ENCODE assay signal across 1 cellular context in the genomic region with DNA sequence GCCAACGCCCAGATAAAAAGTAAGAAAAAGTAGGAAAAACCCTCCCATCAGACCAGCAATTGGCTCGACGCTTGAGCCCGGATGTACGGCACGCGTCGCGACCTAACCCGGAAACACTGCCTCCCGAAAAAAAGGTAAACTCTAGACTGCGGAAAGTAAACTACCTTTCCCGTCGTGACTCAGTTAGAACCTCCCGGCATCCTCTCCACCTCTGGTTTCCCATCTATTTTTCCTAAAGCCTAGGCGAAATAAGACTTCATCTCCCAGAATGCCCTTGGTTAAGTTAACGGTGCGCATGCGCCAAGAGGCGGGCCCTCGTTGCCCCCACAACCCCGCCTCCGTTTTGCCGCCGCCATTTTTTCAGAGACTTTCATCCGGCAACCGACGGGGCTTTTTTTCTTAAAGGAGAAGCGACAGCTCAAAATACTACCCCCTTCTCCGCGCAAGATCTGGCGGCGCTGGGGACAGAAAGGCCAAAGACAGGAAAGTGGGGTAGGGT.
TF ChIP-seq lines count a peak whose summit lies in the region.

No MANE protein-coding gene starts in this region.

TF ChIP-seq in HepG2, 621 proteins besides CTCF, POLR2A, EP300 and RAD21 (continued from another document and continues in another):
- TF ChIP-seq ZNF607 (CRISPR knock-in tag; IDR thresholded peaks at IDR 0.05; ENCODE audit: borderline replicate concordance) = peak; percentile 18; the same call in 1 of the 2 replicates
- TF ChIP-seq TAF15 (IDR thresholded peaks at IDR 0.05; ENCODE audit: low read depth, low read length, poor library complexity, severe bottlenecking) = no peak
- 0 out of 2 replicates have a peak, but pooled peaks have one; percentile 42 for TF ChIP-seq SIX4 (CRISPR knock-in tag; IDR thresholded peaks at IDR 0.05)
- TF ChIP-seq, protein P1, sequence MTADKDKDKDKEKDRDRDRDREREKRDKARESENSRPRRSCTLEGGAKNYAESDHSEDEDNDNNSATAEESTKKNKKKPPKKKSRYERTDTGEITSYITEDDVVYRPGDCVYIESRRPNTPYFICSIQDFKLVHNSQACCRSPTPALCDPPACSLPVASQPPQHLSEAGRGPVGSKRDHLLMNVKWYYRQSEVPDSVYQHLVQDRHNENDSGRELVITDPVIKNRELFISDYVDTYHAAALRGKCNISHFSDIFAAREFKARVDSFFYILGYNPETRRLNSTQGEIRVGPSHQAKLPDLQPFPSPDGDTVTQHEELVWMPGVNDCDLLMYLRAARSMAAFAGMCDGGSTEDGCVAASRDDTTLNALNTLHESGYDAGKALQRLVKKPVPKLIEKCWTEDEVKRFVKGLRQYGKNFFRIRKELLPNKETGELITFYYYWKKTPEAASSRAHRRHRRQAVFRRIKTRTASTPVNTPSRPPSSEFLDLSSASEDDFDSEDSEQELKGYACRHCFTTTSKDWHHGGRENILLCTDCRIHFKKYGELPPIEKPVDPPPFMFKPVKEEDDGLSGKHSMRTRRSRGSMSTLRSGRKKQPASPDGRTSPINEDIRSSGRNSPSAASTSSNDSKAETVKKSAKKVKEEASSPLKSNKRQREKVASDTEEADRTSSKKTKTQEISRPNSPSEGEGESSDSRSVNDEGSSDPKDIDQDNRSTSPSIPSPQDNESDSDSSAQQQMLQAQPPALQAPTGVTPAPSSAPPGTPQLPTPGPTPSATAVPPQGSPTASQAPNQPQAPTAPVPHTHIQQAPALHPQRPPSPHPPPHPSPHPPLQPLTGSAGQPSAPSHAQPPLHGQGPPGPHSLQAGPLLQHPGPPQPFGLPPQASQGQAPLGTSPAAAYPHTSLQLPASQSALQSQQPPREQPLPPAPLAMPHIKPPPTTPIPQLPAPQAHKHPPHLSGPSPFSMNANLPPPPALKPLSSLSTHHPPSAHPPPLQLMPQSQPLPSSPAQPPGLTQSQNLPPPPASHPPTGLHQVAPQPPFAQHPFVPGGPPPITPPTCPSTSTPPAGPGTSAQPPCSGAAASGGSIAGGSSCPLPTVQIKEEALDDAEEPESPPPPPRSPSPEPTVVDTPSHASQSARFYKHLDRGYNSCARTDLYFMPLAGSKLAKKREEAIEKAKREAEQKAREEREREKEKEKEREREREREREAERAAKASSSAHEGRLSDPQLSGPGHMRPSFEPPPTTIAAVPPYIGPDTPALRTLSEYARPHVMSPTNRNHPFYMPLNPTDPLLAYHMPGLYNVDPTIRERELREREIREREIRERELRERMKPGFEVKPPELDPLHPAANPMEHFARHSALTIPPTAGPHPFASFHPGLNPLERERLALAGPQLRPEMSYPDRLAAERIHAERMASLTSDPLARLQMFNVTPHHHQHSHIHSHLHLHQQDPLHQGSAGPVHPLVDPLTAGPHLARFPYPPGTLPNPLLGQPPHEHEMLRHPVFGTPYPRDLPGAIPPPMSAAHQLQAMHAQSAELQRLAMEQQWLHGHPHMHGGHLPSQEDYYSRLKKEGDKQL (CRISPR knock-in tag; IDR thresholded peaks at IDR 0.05; ENCODE audit: low read depth) = no peak
- TF ChIP-seq ZNF550 (CRISPR knock-in tag; IDR thresholded peaks at IDR 0.05; ENCODE audit: borderline replicate concordance) = no peak
- TF ChIP-seq TBP (CRISPR knock-in tag; IDR thresholded peaks at IDR 0.05) = no peak
- TF ChIP-seq NFATC3 (CRISPR knock-in tag; IDR thresholded peaks at IDR 0.05) = 0 out of 2 replicates have a peak, but pooled peaks have one; percentile 74
- peak; percentile 61 for TF ChIP-seq FOXP4 (CRISPR knock-in tag; IDR thresholded peaks at IDR 0.05)
- no peak for TF ChIP-seq GLI4 (CRISPR knock-in tag; IDR thresholded peaks at IDR 0.05; ENCODE audit: borderline replicate concordance)
- TF ChIP-seq MBD4 (IDR thresholded peaks at IDR 0.05; ENCODE audit: borderline replicate concordance, low read length) = no peak
- TF ChIP-seq ZNF329 (CRISPR knock-in tag; IDR thresholded peaks at IDR 0.05; ENCODE audit: low read depth) = no peak
- TF ChIP-seq, protein P2, sequence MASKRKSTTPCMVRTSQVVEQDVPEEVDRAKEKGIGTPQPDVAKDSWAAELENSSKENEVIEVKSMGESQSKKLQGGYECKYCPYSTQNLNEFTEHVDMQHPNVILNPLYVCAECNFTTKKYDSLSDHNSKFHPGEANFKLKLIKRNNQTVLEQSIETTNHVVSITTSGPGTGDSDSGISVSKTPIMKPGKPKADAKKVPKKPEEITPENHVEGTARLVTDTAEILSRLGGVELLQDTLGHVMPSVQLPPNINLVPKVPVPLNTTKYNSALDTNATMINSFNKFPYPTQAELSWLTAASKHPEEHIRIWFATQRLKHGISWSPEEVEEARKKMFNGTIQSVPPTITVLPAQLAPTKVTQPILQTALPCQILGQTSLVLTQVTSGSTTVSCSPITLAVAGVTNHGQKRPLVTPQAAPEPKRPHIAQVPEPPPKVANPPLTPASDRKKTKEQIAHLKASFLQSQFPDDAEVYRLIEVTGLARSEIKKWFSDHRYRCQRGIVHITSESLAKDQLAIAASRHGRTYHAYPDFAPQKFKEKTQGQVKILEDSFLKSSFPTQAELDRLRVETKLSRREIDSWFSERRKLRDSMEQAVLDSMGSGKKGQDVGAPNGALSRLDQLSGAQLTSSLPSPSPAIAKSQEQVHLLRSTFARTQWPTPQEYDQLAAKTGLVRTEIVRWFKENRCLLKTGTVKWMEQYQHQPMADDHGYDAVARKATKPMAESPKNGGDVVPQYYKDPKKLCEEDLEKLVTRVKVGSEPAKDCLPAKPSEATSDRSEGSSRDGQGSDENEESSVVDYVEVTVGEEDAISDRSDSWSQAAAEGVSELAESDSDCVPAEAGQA (IDR thresholded peaks at IDR 0.05; ENCODE audit: low read depth) = 0 out of 2 replicates have a peak, but pooled peaks have one; percentile 27
- TF ChIP-seq, protein P2 (CRISPR knock-in tag; IDR thresholded peaks at IDR 0.05; ENCODE audit: borderline replicate concordance) = no peak
- no peak for TF ChIP-seq ZNF569 (CRISPR knock-in tag; IDR thresholded peaks at IDR 0.05; ENCODE audit: borderline replicate concordance)
- TF ChIP-seq ZNF839 (CRISPR knock-in tag; IDR thresholded peaks at IDR 0.05; ENCODE audit: borderline replicate concordance) = peak; percentile 69; the same call in 1 of the 2 replicates
- TF ChIP-seq, protein P3, sequence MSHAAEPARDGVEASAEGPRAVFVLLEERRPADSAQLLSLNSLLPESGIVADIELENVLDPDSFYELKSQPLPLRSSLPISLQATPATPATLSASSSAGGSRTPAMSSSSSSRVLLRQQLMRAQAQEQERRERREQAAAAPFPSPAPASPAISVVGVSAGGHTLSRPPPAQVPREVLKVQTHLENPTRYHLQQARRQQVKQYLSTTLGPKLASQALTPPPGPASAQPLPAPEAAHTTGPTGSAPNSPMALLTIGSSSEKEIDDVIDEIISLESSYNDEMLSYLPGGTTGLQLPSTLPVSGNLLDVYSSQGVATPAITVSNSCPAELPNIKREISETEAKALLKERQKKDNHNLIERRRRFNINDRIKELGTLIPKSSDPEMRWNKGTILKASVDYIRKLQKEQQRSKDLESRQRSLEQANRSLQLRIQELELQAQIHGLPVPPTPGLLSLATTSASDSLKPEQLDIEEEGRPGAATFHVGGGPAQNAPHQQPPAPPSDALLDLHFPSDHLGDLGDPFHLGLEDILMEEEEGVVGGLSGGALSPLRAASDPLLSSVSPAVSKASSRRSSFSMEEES (CRISPR knock-in tag; IDR thresholded peaks at IDR 0.05) = no peak
- no peak for TF ChIP-seq RNF2 (conservative IDR thresholded peaks at IDR 0.05; ENCODE audit: low read depth)
- peak; percentile 93 for TF ChIP-seq GABPB1 (CRISPR knock-in tag; IDR thresholded peaks at IDR 0.05)
- no peak for TF ChIP-seq TSC22D2 (CRISPR knock-in tag; IDR thresholded peaks at IDR 0.05; ENCODE audit: borderline replicate concordance)
- TF ChIP-seq JDP2 (CRISPR knock-in tag; IDR thresholded peaks at IDR 0.05; ENCODE audit: borderline replicate concordance) = no peak
- TF ChIP-seq NCOA1 (CRISPR knock-in tag; IDR thresholded peaks at IDR 0.05) = no peak
- 0 out of 2 replicates have a peak, but pooled peaks have one; percentile 57 for TF ChIP-seq ZFAT (CRISPR knock-in tag; conservative IDR thresholded peaks at IDR 0.05)
- no peak for TF ChIP-seq ZNF275 (CRISPR knock-in tag; IDR thresholded peaks at IDR 0.05; ENCODE audit: borderline replicate concordance)
- TF ChIP-seq HMG20A (CRISPR knock-in tag; IDR thresholded peaks at IDR 0.05; ENCODE audit: borderline replicate concordance) = no peak
- TF ChIP-seq ZFP36L2 (CRISPR knock-in tag; IDR thresholded peaks at IDR 0.05) = no peak
- TF ChIP-seq ELF3 (CRISPR knock-in tag; IDR thresholded peaks at IDR 0.05) = 0 out of 2 replicates have a peak, but pooled peaks have one; percentile 38
- no peak for TF ChIP-seq EHMT2 (IDR thresholded peaks at IDR 0.05; ENCODE audit: borderline replicate concordance, low read depth, low read length)
- 0 out of 2 replicates have a peak, but pooled peaks have one; percentile 21 for TF ChIP-seq ZBTB43 (CRISPR knock-in tag; conservative IDR thresholded peaks at IDR 0.05)
- TF ChIP-seq, protein P4, sequence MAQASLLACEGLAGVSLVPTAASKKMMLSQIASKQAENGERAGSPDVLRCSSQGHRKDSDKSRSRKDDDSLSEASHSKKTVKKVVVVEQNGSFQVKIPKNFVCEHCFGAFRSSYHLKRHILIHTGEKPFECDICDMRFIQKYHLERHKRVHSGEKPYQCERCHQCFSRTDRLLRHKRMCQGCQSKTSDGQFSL (CRISPR knock-in tag; IDR thresholded peaks at IDR 0.05) = 0 out of 2 replicates have a peak, but pooled peaks have one; percentile 26
- no peak for TF ChIP-seq SALL1 (CRISPR knock-in tag; IDR thresholded peaks at IDR 0.05)
- TF ChIP-seq MED13 (CRISPR knock-in tag; IDR thresholded peaks at IDR 0.05) = peak; percentile 70; the same call in 1 of the 2 replicates
- no peak for TF ChIP-seq JARID2 (CRISPR knock-in tag; IDR thresholded peaks at IDR 0.05; ENCODE audit: insufficient replicate concordance)
- TF ChIP-seq JUN (CRISPR knock-in tag; IDR thresholded peaks at IDR 0.05) = no peak
- no peak for TF ChIP-seq ZNF34 (CRISPR knock-in tag; IDR thresholded peaks at IDR 0.05; ENCODE audit: borderline replicate concordance)
- TF ChIP-seq CREB1 (IDR thresholded peaks at IDR 0.05) = no peak; the same call in 1 of the 2 replicates
- peak; percentile 92 for TF ChIP-seq CREB1 (CRISPR knock-in tag; IDR thresholded peaks at IDR 0.05)
- no peak for TF ChIP-seq ZNF564 (CRISPR knock-in tag; IDR thresholded peaks at IDR 0.05)
- no peak for TF ChIP-seq MIER3 (CRISPR knock-in tag; IDR thresholded peaks at IDR 0.05; ENCODE audit: borderline replicate concordance)
- TF ChIP-seq, protein P5, sequence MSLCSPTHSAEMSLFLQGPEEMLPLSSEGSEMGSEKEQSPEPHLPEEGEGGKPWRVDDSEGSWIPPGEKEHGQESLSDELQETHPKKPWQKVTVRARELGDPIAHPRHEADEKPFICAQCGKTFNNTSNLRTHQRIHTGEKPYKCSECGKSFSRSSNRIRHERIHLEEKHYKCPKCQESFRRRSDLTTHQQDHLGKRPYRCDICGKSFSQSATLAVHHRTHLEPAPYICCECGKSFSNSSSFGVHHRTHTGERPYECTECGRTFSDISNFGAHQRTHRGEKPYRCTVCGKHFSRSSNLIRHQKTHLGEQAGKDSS (CRISPR knock-in tag; IDR thresholded peaks at IDR 0.05; ENCODE audit: borderline replicate concordance, low read depth) = no peak
